ENCODE assay signal across 27 cellular contexts in the genomic region with DNA sequence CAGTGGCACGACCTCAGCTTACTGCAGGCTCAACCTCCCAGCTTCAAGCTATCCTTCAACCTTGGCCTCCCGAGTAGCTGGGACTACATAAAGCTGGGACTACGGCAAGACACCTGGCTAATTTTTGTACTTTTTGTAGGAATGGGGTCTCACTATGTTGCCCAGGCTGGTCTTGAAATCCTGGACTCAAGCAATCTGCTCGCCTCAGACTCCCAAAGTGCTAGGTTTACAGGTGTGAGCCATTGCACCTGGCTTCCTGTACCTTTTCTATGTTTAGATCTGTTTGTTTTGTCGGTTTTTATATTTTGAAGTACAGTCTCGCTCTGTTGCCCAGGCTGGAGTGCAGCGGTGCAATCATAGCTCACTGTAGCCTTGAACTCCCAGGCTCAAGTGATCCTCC. TPM values are rescaled to one million over a fixed set of nuclear protein-coding genes. Genes with fewer than 3 reads are reported as not detected.
"Had no signal": no experiment of that assay in that cellular context is flagged by ENCODE, and none has a peak within 500 bp of the region (broad histone marks: within the 10 kb centered on the region; RNA-seq: fewer than 3 reads in every experiment).

No MANE protein-coding gene starts in this region.

- ATAC-seq: heart left ventricle; naive thymus-derived CD8-positive, alpha-beta T cell; psoas muscle had no signal

- DNase-seq: activated CD4-positive, alpha-beta T cell treated with anti-CD3 and anti-CD28 coated beads for 4 hours; activated CD4-positive, alpha-beta T cell treated with anti-CD3 and anti-CD28 coated beads, Interleukin-2, amount 50 U/mL, for 4 hours; activated CD8-positive, alpha-beta memory T cell treated with anti-CD3 and anti-CD28 coated beads for 24 hours; activated effector memory CD4-positive, alpha-beta T cell treated with Interleukin-2 at 50 U/mL for 16 hours; activated naive CD4-positive, alpha-beta T cell treated with anti-CD3 and anti-CD28 coated beads, Interleukin-2, amount 10 ng/mL, durations not matched to agents 7 days and 5 days; amniotic stem cell; brain microvascular endothelial cell; cortex of kidney; heart left ventricle; midbrain; naive thymus-derived CD8-positive, alpha-beta T cell; occipital lobe; psoas muscle; stimulated activated CD4-positive, alpha-beta T cell treated with anti-CD3 and anti-CD28 coated beads, Interleukin-1b, Interleukin-23, amount 100 ng/mL, for 48 hours; stimulated activated naive CD4-positive, alpha-beta T cell treated with Interleukin-2 at 50 U/mL for 16 hours; transverse colon had no signal

- H3K27me3 ChIP-seq: brain microvascular endothelial cell, heart left ventricle, neural progenitor cell, transverse colon had no signal

- H3K27me3 Mint-ChIP-seq: activated naive CD4-positive, alpha-beta T cell treated with anti-CD3 and anti-CD28 coated beads, Interleukin-2, amount 10 ng/mL, durations not matched to agents 7 days and 5 days; naive thymus-derived CD8-positive, alpha-beta T cell had no signal

- H3K36me3 ChIP-seq: neural progenitor cell had no signal

- H3K9ac ChIP-seq: neural progenitor cell, parathyroid adenoma had no signal

- H2AFZ ChIP-seq: neural progenitor cell, parathyroid adenoma had no signal

- H3K27ac Mint-ChIP-seq: activated naive CD4-positive, alpha-beta T cell treated with anti-CD3 and anti-CD28 coated beads, Interleukin-2, amount 10 ng/mL, durations not matched to agents 7 days and 5 days; neural progenitor cell had no signal

- H3K27ac ChIP-seq: brain microvascular endothelial cell, heart left ventricle, neural progenitor cell, parathyroid adenoma, psoas muscle, transverse colon had no signal

- H3K4me3 ChIP-seq: heart left ventricle, neural progenitor cell, psoas muscle, smooth muscle cell, transverse colon had no signal

- H3K4me2 ChIP-seq: neural progenitor cell, smooth muscle cell had no signal

- H3K9me3 ChIP-seq: heart left ventricle, psoas muscle, transverse colon had no signal

- FAIRE-seq: astrocyte had no signal

- H3K9me3 Mint-ChIP-seq: activated naive CD4-positive, alpha-beta T cell treated with anti-CD3 and anti-CD28 coated beads, Interleukin-2, amount 10 ng/mL, durations not matched to agents 7 days and 5 days; naive thymus-derived CD8-positive, alpha-beta T cell; neural progenitor cell had no signal

- H3K4me1 ChIP-seq: heart left ventricle, neural progenitor cell, parathyroid adenoma had no signal

- H3K4me1 Mint-ChIP-seq: activated naive CD4-positive, alpha-beta T cell treated with anti-CD3 and anti-CD28 coated beads, Interleukin-2, amount 10 ng/mL, durations not matched to agents 7 days and 5 days; neural progenitor cell had no signal

- H3K79me2 ChIP-seq: parathyroid adenoma had no signal

- H3K4me3 Mint-ChIP-seq: activated naive CD4-positive, alpha-beta T cell treated with anti-CD3 and anti-CD28 coated beads, Interleukin-2, amount 10 ng/mL, durations not matched to agents 7 days and 5 days; naive thymus-derived CD8-positive, alpha-beta T cell; neural progenitor cell had no signal

RNA-seq across cellular contexts. Expression of gene ARRDC5, which starts 53.7 kb away (rescaled TPM):
- total RNA-seq: astrocyte, cardiac septum, cerebellum, endothelial cell of umbilical vein, fibroblast of lung, fibroblast of villous mesenchyme, kidney epithelial cell, occipital lobe, psoas muscle, smooth muscle cell, temporal lobe had no signal
- polyA plus RNA-seq: fibroblast of lung, psoas muscle, smooth muscle cell had no signal
